ENCODE assay signal across 9 cellular contexts in genomic region chr15:58457466-58457965, GRCh38. TPM values are rescaled to one million over a fixed set of nuclear protein-coding genes. Genes with fewer than 3 reads are reported as not detected.
A peak's percentile ranks its signal among the peaks of the same experiment; 100 is the strongest.
DNase-seq lines count a peak whose midpoint lies in the region; ATAC-seq and TF ChIP-seq lines count a peak whose summit lies in the region.
"Had no signal": no experiment of that assay in that cellular context is flagged by ENCODE, and none has a peak within 500 bp of the region (broad histone marks: within the 10 kb centered on the region; RNA-seq: fewer than 3 reads in every experiment).

No MANE protein-coding gene starts in this region.

- H2AFZ ChIP-seq in smooth muscle cell (ENCODE audit: low read depth) (no peak overlapping the region), neural progenitor cell (replicated peaks) (no peak overlapping the region)

- WGBS in smooth muscle cell (ENCODE audit: low lambda C conversion rate) = 47% methylated on average over 7 of the region's 7 CpGs

- H3K4me3 Mint-ChIP-seq in activated T-cell treated with anti-CD3 and anti-CD28 coated beads, Interleukin-2, amount 50 U/mL, for 72 hours = peak overlapping the region; percentile 2 to 39
- H3K4me3 Mint-ChIP-seq in neural progenitor cell (no peak overlapping the region), CD14-positive monocyte (no peak overlapping the region)

- H3K9ac ChIP-seq in smooth muscle cell (ENCODE audit: low read depth) (no peak overlapping the region), neural progenitor cell (no peak overlapping the region)

- H3K4me3 ChIP-seq in smooth muscle cell (no peak overlapping the region), neural progenitor cell (no peak overlapping the region)
- H3K4me3 ChIP-seq: cardiac muscle cell had no signal

- no peaks in the 10 kb centered on the region for H3K36me3 ChIP-seq in smooth muscle cell (ENCODE audit: low read depth)
- no peaks in the 10 kb centered on the region for H3K36me3 ChIP-seq in neural progenitor cell
- H3K36me3 ChIP-seq: cardiac muscle cell had no signal

- H3K4me1 Mint-ChIP-seq in activated T-cell treated with anti-CD3 and anti-CD28 coated beads, Interleukin-2, amount 50 U/mL, for 72 hours (ENCODE audit: low read depth) = peaks cover 92% of the 10 kb centered on the region
- peaks cover 32% of the 10 kb centered on the region for H3K4me1 Mint-ChIP-seq in neural progenitor cell
- peaks cover 36% of the 10 kb centered on the region for H3K4me1 Mint-ChIP-seq in CD14-positive monocyte

- H3K27me3 ChIP-seq in smooth muscle cell (ENCODE audit: low read depth) = no peaks in the 10 kb centered on the region
- H3K27me3 ChIP-seq in neural progenitor cell = no peaks in the 10 kb centered on the region
- H3K27me3 ChIP-seq: cardiac muscle cell had no signal

- H4K20me1 ChIP-seq in smooth muscle cell (ENCODE audit: low read depth) = no peaks in the 10 kb centered on the region
- no peaks in the 10 kb centered on the region for H4K20me1 ChIP-seq in neural progenitor cell (ENCODE audit: low read depth)

- no peaks in the 10 kb centered on the region for H3K27me3 Mint-ChIP-seq in activated T-cell treated with anti-CD3 and anti-CD28 coated beads, Interleukin-2, amount 50 U/mL, for 72 hours (ENCODE audit: low read depth)
- H3K27me3 Mint-ChIP-seq in neural progenitor cell (ENCODE audit: insufficient read depth, low read depth) = peaks cover 9% of the 10 kb centered on the region
- peaks cover 0 to 2% (median 0%) of the 10 kb centered on the region in 3 donors for H3K27me3 Mint-ChIP-seq in CD14-positive monocyte (ENCODE audit: low read depth in 3 of 3)

- H3F3A ChIP-seq in smooth muscle cell (ENCODE audit: low read depth) = no peaks in the 10 kb centered on the region
- H3F3A ChIP-seq in neural progenitor cell (ENCODE audit: low read depth) = no peaks in the 10 kb centered on the region

- TF ChIP-seq CTCF in smooth muscle cell (IDR thresholded peaks at IDR 0.05; ENCODE audit: borderline replicate concordance, insufficient read depth, poor library complexity, severe bottlenecking) (no peak), neural progenitor cell (IDR thresholded peaks at IDR 0.05) (no peak), CD14-positive monocyte (IDR thresholded peaks at IDR 0.05) (no peak)

- no peaks in the 10 kb centered on the region for H3K4me1 ChIP-seq in smooth muscle cell (ENCODE audit: low read depth)
- no peaks in the 10 kb centered on the region for H3K4me1 ChIP-seq in neural progenitor cell

- DNase-seq in A172 (ENCODE audit: low spot score) = peak; percentile 78
- peak; percentile 72 for DNase-seq in activated T-cell treated with anti-CD3 and anti-CD28 coated beads, Interleukin-2, amount 50 U/mL, for 72 hours
- DNase-seq in smooth muscle cell (lab: John Stamatoyannopoulos, UW; ENCODE audit: unreplicated experiment) = no peak
- no peak for DNase-seq in neural progenitor cell (ENCODE audit: low spot score)
- DNase-seq in NCI-H2107 (lab: John Stamatoyannopoulos, UW) = no peak
- DNase-seq in CD14-positive monocyte (ENCODE audit: low spot score) = no peak

- peaks cover 0 to 3% of the 10 kb centered on the region in 2 donors for H3K36me3 Mint-ChIP-seq in activated T-cell treated with anti-CD3 and anti-CD28 coated beads, Interleukin-2, amount 50 U/mL, for 72 hours (ENCODE audit: insufficient read depth in 2 of 2)
- H3K36me3 Mint-ChIP-seq in neural progenitor cell = no peaks in the 10 kb centered on the region
- H3K36me3 Mint-ChIP-seq in CD14-positive monocyte = no peaks in the 10 kb centered on the region

- intact Hi-C loops in CD14-positive monocyte (cut with micrococcal nuclease) = loop anchor here in 1 of 2 donors (5.0 kb wide), 1 partner anchor 65 kb away; no protein-coding TSS in a partner anchor

- ATAC-seq in GM18909 (IDR thresholded peaks at IDR 0.05; ENCODE audit: poor library complexity, unreplicated experiment) = peak; percentile 68
- ATAC-seq in HG03439 (IDR thresholded peaks at IDR 0.05; ENCODE audit: unreplicated experiment) = peak; percentile 60
- ATAC-seq in activated T-cell treated with anti-CD3 and anti-CD28 coated beads, Interleukin-2, amount 50 U/mL, for 72 hours (replicated peaks in 1 of 2) = peak; percentile 81 to 84

- H3K9me3 Mint-ChIP-seq in activated T-cell treated with anti-CD3 and anti-CD28 coated beads, Interleukin-2, amount 50 U/mL, for 72 hours = no peaks in the 10 kb centered on the region
- H3K9me3 Mint-ChIP-seq in neural progenitor cell (peaks cover 3% of the 10 kb centered on the region), CD14-positive monocyte (peaks cover 0 to 2% (median 0%) of the 10 kb centered on the region in 7 donors)

- no peak overlapping the region for H3K27ac ChIP-seq in smooth muscle cell (ENCODE audit: low read depth)
- H3K27ac ChIP-seq in neural progenitor cell = no peak overlapping the region
- H3K27ac ChIP-seq: cardiac muscle cell had no signal

- H3K27ac Mint-ChIP-seq in activated T-cell treated with anti-CD3 and anti-CD28 coated beads, Interleukin-2, amount 50 U/mL, for 72 hours = peak overlapping the region; percentile 5
- H3K27ac Mint-ChIP-seq in neural progenitor cell (no peak overlapping the region), CD14-positive monocyte (peak overlapping the region in 2 of 7 donors; percentile 22 to 51)

- peak overlapping the region; percentile 8 for H3K4me2 ChIP-seq in smooth muscle cell
- H3K4me2 ChIP-seq in neural progenitor cell = no peak overlapping the region

- H3K79me2 ChIP-seq in smooth muscle cell (ENCODE audit: low read depth) (no peaks in the 10 kb centered on the region), neural progenitor cell (ENCODE audit: low read depth) (no peaks in the 10 kb centered on the region)

- H3K9me3 ChIP-seq in smooth muscle cell (replicated peaks; ENCODE audit: low read depth) (no peaks in the 10 kb centered on the region), neural progenitor cell (ENCODE audit: low read depth) (no peaks in the 10 kb centered on the region)

RNA-seq across cellular contexts. Expression of gene LIPC, which starts 25.7 kb away (rescaled TPM):
- total RNA-seq in A172 (2014; rRNA removed; shearing (Covaris generic)) = 0.55 TPM in 1 of 2 replicates, not detected in the other
- 1 to 10 TPM in 1 of 2 donors, under 1 TPM in 1; 0.93 to 2.2 TPM for total RNA-seq in activated T-cell treated with anti-CD3 and anti-CD28 coated beads, Interleukin-2, amount 50 U/mL, for 72 hours
- not detected in 2 replicates for total RNA-seq in smooth muscle cell
- not detected in 2 replicates for polyA plus RNA-seq in smooth muscle cell
- not detected in 2 replicates for total RNA-seq in neural progenitor cell (ENCODE audit: low replicate concordance)
- polyA plus RNA-seq in CD14-positive monocyte = under 1 TPM in 1 of 2 donors, not detected in 1; 0.37 TPM
- total RNA-seq: cardiac muscle cell had no signal
- polyA plus RNA-seq: cardiac muscle cell had no signal

Comparison
In these comparisons a context has a peak if more than half of its experiments do, and no peak if none do; other contexts are left out.
1. DNase-seq: peak in A172 (single experiment) and activated T-cell treated with anti-CD3 and anti-CD28 coated beads, Interleukin-2, amount 50 U/mL, for 72 hours (2 of 2); none in smooth muscle cell (single experiment), neural progenitor cell (single experiment), NCI-H2107 (single experiment) and CD14-positive monocyte (single experiment).
2. H3K4me3 Mint-ChIP-seq: peak in activated T-cell treated with anti-CD3 and anti-CD28 coated beads, Interleukin-2, amount 50 U/mL, for 72 hours (2 of 2); none in neural progenitor cell (single experiment) and CD14-positive monocyte (0 of 2).
3. Peak in every context shown above with its lines, with median percentiles within 50 percentile points of each other: ATAC-seq.